ENCODE assay signal across 22 cellular contexts in the genomic region with DNA sequence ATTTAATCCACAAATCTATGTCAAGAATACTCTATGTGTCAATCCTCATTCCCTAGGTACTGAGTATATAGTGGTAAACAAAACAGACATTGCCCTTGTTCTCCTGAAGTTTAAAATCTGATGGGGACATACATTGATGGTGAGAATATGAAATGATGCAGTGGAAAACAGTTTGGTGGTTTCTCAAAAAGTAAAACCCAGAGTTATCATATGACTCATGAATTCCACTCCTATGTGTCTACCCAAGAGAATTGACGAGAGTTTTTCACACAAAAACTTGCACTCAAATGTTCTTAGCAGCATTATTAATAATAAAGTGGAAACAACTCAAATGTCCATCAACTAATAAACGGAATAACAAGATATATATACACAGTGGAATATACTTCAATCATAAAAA.
DNase-seq lines count a peak whose midpoint lies in the region; ATAC-seq and TF ChIP-seq lines count a peak whose summit lies in the region.
"Had no signal": no experiment of that assay in that cellular context is flagged by ENCODE, and none has a peak within 500 bp of the region (broad histone marks: within the 10 kb centered on the region; RNA-seq: fewer than 3 reads in every experiment).

No MANE protein-coding gene starts in this region.

- H2AFZ ChIP-seq in GM23248 (no peak overlapping the region), OCI-LY3 (ENCODE audit: low read depth, low read length) (no peak overlapping the region)

- H3K4me1 ChIP-seq in GM23248 (ENCODE audit: insufficient read depth) (peaks cover 6% of the 10 kb centered on the region; the same call in 1 of the 2 replicates), OCI-LY3 (ENCODE audit: low read length) (peaks cover 10% of the 10 kb centered on the region)
- H3K4me1 ChIP-seq: psoas muscle, vagina had no signal

- DNase-seq in AG09309 (ENCODE audit: low read depth) (peak; percentile 1), GM23248 (peak; percentile 64), fibroblast of pulmonary artery (ENCODE audit: low read depth) (peak; percentile 53), NCI-H2196 (lab: John Stamatoyannopoulos, UW; ENCODE audit: unreplicated experiment) (no peak), NCI-H146 treated with DMSO at 0.1 percent for 48 hours (lab: John Stamatoyannopoulos, UW; ENCODE audit: unreplicated experiment) (no peak), DMS79 treated with DMSO at 0.1 percent for 48 hours (lab: John Stamatoyannopoulos, UW) (no peak)
- DNase-seq: CD4-positive, CD25-positive, alpha-beta regulatory T cell; effector memory CD4-positive, alpha-beta T cell; H9; NCI-H2029 treated with DMSO at 0.1 percent for 48 hours; NCI-H446 treated with DMSO at 0.1 percent for 48 hours; psoas muscle; small intestine; stimulated activated CD4-positive, alpha-beta T cell treated with anti-CD3 and anti-CD28 coated beads, Interleukin-2, amount 100 ng/mL, for 48 hours; stimulated activated naive CD4-positive, alpha-beta T cell had no signal

- no peak for TF ChIP-seq CTCF in AG09309 (IDR thresholded peaks at IDR 0.05; ENCODE audit: control insufficient read depth, insufficient read depth, low read depth, low read length, missing control alignments)
- TF ChIP-seq CTCF in OCI-LY3 (IDR thresholded peaks at IDR 0.05; ENCODE audit: low read depth, low read length) = no peak
- no peak for TF ChIP-seq CTCF in fibroblast of pulmonary artery (IDR thresholded peaks at IDR 0.05; ENCODE audit: low read length, missing control alignments)

- H3K4me2 ChIP-seq in GM23248 (ENCODE audit: unreplicated experiment) (no peak overlapping the region), OCI-LY3 (ENCODE audit: low read length) (peak overlapping the region; percentile 25; the same call in 1 of the 2 replicates)
- H3K4me2 ChIP-seq: KMS-11 had no signal

- 1 to 4% methylated on average over 2 of the region's 2 CpGs for WGBS in GM23248 (ENCODE audit: low coverage in 1 of 2, low lambda C conversion rate in 2 of 2, missing lambda C conversion rate in 2 of 2), 2 experiments

- H3F3A ChIP-seq in GM23248 (ENCODE audit: insufficient read depth) = 0 out of 2 replicates have a peak, but pooled peaks cover 11% of the 10 kb centered on the region

- no peak overlapping the region for H3K27ac ChIP-seq in GM23248
- H3K27ac ChIP-seq in OCI-LY3 (ENCODE audit: low read length) = no peak overlapping the region
- H3K27ac ChIP-seq: KMS-11, psoas muscle, thoracic aorta, vagina, VCaP had no signal

- H3K36me3 ChIP-seq in GM23248 (ENCODE audit: low read depth) = no peaks in the 10 kb centered on the region
- H3K36me3 ChIP-seq in OCI-LY3 (replicated peaks; ENCODE audit: low read depth, low read length) = no peaks in the 10 kb centered on the region
- H3K36me3 ChIP-seq: thoracic aorta, vagina had no signal

- H3K4me3 ChIP-seq in AG09309 (ENCODE audit: control insufficient read depth, low read depth, low read length) = no peak overlapping the region
- no peak overlapping the region for H3K4me3 ChIP-seq in GM23248
- H3K4me3 ChIP-seq in OCI-LY3 (ENCODE audit: low read length) = no peak overlapping the region
- H3K4me3 ChIP-seq in fibroblast of pulmonary artery (replicated peaks; ENCODE audit: low read depth, low read length) = no peak overlapping the region
- H3K4me3 ChIP-seq: psoas muscle, thoracic aorta, vagina had no signal

- H4K20me1 ChIP-seq in GM23248 (ENCODE audit: insufficient read depth) (no peaks in the 10 kb centered on the region), OCI-LY3 (ENCODE audit: insufficient read depth, low read length) (no peaks in the 10 kb centered on the region)

- H3K27me3 ChIP-seq in GM23248 (replicated peaks; ENCODE audit: insufficient read depth) (no peaks in the 10 kb centered on the region), OCI-LY3 (ENCODE audit: low read depth, low read length) (no peaks in the 10 kb centered on the region)
- H3K27me3 ChIP-seq: vagina had no signal

- H3K79me2 ChIP-seq in GM23248 (ENCODE audit: insufficient read depth) (no peaks in the 10 kb centered on the region), OCI-LY3 (ENCODE audit: low read length) (no peaks in the 10 kb centered on the region)

- ATAC-seq in GM18907 (IDR thresholded peaks at IDR 0.05; ENCODE audit: unreplicated experiment) = no peak
- ATAC-seq: activated naive CD4-positive, alpha-beta T cell treated with anti-CD3 and anti-CD28 coated beads, Interleukin-2, amount 50 U/mL, for 72 hours; psoas muscle had no signal

- no peaks in the 10 kb centered on the region for H3K9me2 ChIP-seq in GM23248 (ENCODE audit: insufficient read depth)

- H3K9me3 ChIP-seq in GM23248 (ENCODE audit: low read depth) (no peaks in the 10 kb centered on the region), OCI-LY3 (ENCODE audit: insufficient read depth, low read length) (no peaks in the 10 kb centered on the region)
- H3K9me3 ChIP-seq: thoracic aorta, vagina had no signal

- in situ Hi-C loops in GM23248 (cut with MboI) = no loop called here

- no peak overlapping the region for H3K9ac ChIP-seq in GM23248
- no peak overlapping the region for H3K9ac ChIP-seq in OCI-LY3 (ENCODE audit: low read length)
- H3K9ac ChIP-seq: KMS-11 had no signal

Comparison
In these comparisons a context has a peak if more than half of its experiments do, and no peak if none do; other contexts are left out.
1. DNase-seq: peak in AG09309 (single experiment), GM23248 (single experiment) and fibroblast of pulmonary artery (single experiment); none in NCI-H2196 (single experiment), NCI-H146 treated with DMSO at 0.1 percent for 48 hours (single experiment) and DMS79 treated with DMSO at 0.1 percent for 48 hours (single experiment).